Comparison of ENCODE assay signal across 13 cellular contexts in the genomic region with DNA sequence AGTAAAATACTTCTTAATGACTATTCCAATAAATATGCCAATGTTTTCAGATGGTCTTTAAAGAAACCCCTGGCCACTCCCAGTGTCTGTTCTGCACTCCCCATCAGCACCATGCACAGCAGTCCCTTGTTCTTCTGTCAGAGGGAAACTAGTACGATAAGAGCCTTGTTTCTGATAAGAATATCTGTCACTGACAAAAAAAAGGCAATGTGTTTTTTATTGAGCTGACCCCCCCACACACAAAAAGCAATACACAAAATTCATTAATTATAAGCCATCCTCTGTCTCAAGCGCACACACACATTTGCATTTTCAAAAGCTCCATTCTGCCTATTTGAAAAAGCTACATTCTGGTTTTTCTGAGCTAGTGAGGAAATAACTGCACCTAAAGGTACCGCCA.
DNase-seq lines count a peak whose midpoint lies in the region; ATAC-seq and TF ChIP-seq lines count a peak whose summit lies in the region.
"Had no signal": no experiment of that assay in that cellular context is flagged by ENCODE, and none has a peak within 500 bp of the region (broad histone marks: within the 10 kb centered on the region; RNA-seq: fewer than 3 reads in every experiment).

No MANE protein-coding gene starts in this region.

- H3K4me3 ChIP-seq in SK-N-SH (ENCODE audit: low read depth in 2 of 2, low read length in 1 of 2): no peak overlapping the region
- H3K4me3 ChIP-seq: BLaER1 had no signal

- H3K36me3 ChIP-seq in SK-N-SH (replicated peaks in 1 of 2; ENCODE audit: control insufficient read depth in 1 of 2, insufficient read depth in 2 of 2, low read length in 1 of 2): no peaks in the 10 kb centered on the region
- H3K36me3 ChIP-seq: BLaER1 had no signal

- DNase-seq in SK-N-SH (peak; percentile 30), globus pallidus (ENCODE audit: low spot score) (peak; percentile 88), pons (ENCODE audit: low spot score) (peak; percentile 93), Right ventricle myocardium superior (no peak), amniotic stem cell (lab: John Stamatoyannopoulos, UW) (no peak), NCI-H226 (no peak)
- DNase-seq: Caco-2; CD8-positive, alpha-beta memory T cell; DMS53; HCEC 1CT had no signal

- H3K9me3 ChIP-seq in SK-N-SH: peaks cover 3% of the 10 kb centered on the region; the same call in 1 of the 2 replicates

- H3K27ac ChIP-seq in SK-N-SH (ENCODE audit: low read depth in 2 of 2, low read length in 1 of 2): peak overlapping the region in 1 of 2 experiments; percentile 23; a peak in 1 of 4 replicates
- H3K27ac ChIP-seq: 22Rv1, BLaER1 had no signal

- TF ChIP-seq EP300 in SK-N-SH (IDR thresholded peaks at IDR 0.05; ENCODE audit: borderline replicate concordance in 1 of 2, low read depth in 1 of 2, low read length in 1 of 2): no peak

- WGBS in SK-N-SH (ENCODE audit: low lambda C conversion rate): 86% methylated on average over 3 of the region's 3 CpGs

- POLR2A ChIA-PET in SK-N-SH (lab: Yijun Ruan, JAX): no interaction called here

- no peak for ATAC-seq in SK-N-SH treated with all-trans-retinoic acid at 6 μM for 48 hours
- ATAC-seq in Right ventricle myocardium superior (ENCODE audit: poor library complexity): no peak

- intact Hi-C loops in Right ventricle myocardium superior (cut with DNase I): no loop called here

- no peak overlapping the region for H2AFZ ChIP-seq in SK-N-SH (ENCODE audit: low read depth)

- CTCF ChIA-PET in SK-N-SH (lab: Yijun Ruan, JAX): interaction anchor here (0.7 to 1.4 kb wide), 3 partner anchors 11 to 19 kb away, joined by 3 to 4 read pairs (median 3); no protein-coding TSS in a partner anchor

- no peaks in the 10 kb centered on the region for H3K9me2 ChIP-seq in SK-N-SH

- no peak overlapping the region for H3K9ac ChIP-seq in SK-N-SH
- H3K9ac ChIP-seq: BLaER1 had no signal

- H3F3A ChIP-seq in SK-N-SH (replicated peaks; ENCODE audit: insufficient read depth): peaks cover 11% of the 10 kb centered on the region

- peaks cover under 1 to 15% of the 10 kb centered on the region in 2 experiments; a peak in 2 of 4 replicates for H3K4me1 ChIP-seq in SK-N-SH (ENCODE audit: control insufficient read depth in 1 of 2, insufficient read depth in 2 of 2, low read depth in 1 of 2, low read length in 1 of 2)
- H3K4me1 ChIP-seq: BLaER1 had no signal

- H3K4me2 ChIP-seq in SK-N-SH: no peak overlapping the region
- H3K4me2 ChIP-seq: BLaER1 had no signal

- no peak for TF ChIP-seq CTCF in SK-N-SH (IDR thresholded peaks at IDR 0.05)

- H4K20me1 ChIP-seq in SK-N-SH (ENCODE audit: insufficient read depth): no peaks in the 10 kb centered on the region
- H4K20me1 ChIP-seq: BLaER1 had no signal

- peak; percentile 4; the same call in 1 of the 2 replicates for TF ChIP-seq RAD21 in SK-N-SH (IDR thresholded peaks at IDR 0.05; ENCODE audit: low read length)

- no peaks in the 10 kb centered on the region for H3K27me3 ChIP-seq in SK-N-SH (ENCODE audit: insufficient read depth)
- H3K27me3 ChIP-seq: BLaER1 had no signal

- H3K79me2 ChIP-seq in SK-N-SH (ENCODE audit: insufficient read depth): no peaks in the 10 kb centered on the region

TF ChIP-seq in SK-N-SH, 30 proteins besides CTCF, POLR2A, EP300 and RAD21:
- TF ChIP-seq MXI1 (IDR thresholded peaks at IDR 0.05; ENCODE audit: low read depth, low read length) (no peak), GATA2 (CRISPR knock-in tag; IDR thresholded peaks at IDR 0.05) (peak; percentile 72)

TF ChIP-seq in SK-N-SH treated with all-trans-retinoic acid at 6 μM for 48 hours, 23 proteins besides CTCF, POLR2A, EP300 and RAD21:
- TF ChIP-seq ISL1 (CRISPR knock-in tag; IDR thresholded peaks at IDR 0.05) (no peak), PPARA (CRISPR knock-in tag; IDR thresholded peaks at IDR 0.05; ENCODE audit: borderline replicate concordance) (no peak), ZNF70 (CRISPR knock-in tag; IDR thresholded peaks at IDR 0.05) (no peak), CSDC2 (CRISPR knock-in tag; IDR thresholded peaks at IDR 0.05) (no peak), ZNF565 (CRISPR knock-in tag; conservative IDR thresholded peaks at IDR 0.05; ENCODE audit: low read depth) (no peak), BACH2 (CRISPR knock-in tag; IDR thresholded peaks at IDR 0.05; ENCODE audit: borderline replicate concordance) (no peak), ZC3H10 (CRISPR knock-in tag; IDR thresholded peaks at IDR 0.05) (no peak), RARB (CRISPR knock-in tag; IDR thresholded peaks at IDR 0.05) (no peak), ESRRG (CRISPR knock-in tag; IDR thresholded peaks at IDR 0.05) (no peak)
- TF ChIP-seq, protein P1, sequence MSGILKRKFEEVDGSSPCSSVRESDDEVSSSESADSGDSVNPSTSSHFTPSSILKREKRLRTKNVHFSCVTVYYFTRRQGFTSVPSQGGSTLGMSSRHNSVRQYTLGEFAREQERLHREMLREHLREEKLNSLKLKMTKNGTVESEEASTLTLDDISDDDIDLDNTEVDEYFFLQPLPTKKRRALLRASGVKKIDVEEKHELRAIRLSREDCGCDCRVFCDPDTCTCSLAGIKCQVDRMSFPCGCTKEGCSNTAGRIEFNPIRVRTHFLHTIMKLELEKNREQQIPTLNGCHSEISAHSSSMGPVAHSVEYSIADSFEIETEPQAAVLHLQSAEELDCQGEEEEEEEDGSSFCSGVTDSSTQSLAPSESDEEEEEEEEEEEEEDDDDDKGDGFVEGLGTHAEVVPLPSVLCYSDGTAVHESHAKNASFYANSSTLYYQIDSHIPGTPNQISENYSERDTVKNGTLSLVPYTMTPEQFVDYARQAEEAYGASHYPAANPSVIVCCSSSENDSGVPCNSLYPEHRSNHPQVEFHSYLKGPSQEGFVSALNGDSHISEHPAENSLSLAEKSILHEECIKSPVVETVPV (CRISPR knock-in tag; IDR thresholded peaks at IDR 0.05): no peak
- TF ChIP-seq, protein P2, sequence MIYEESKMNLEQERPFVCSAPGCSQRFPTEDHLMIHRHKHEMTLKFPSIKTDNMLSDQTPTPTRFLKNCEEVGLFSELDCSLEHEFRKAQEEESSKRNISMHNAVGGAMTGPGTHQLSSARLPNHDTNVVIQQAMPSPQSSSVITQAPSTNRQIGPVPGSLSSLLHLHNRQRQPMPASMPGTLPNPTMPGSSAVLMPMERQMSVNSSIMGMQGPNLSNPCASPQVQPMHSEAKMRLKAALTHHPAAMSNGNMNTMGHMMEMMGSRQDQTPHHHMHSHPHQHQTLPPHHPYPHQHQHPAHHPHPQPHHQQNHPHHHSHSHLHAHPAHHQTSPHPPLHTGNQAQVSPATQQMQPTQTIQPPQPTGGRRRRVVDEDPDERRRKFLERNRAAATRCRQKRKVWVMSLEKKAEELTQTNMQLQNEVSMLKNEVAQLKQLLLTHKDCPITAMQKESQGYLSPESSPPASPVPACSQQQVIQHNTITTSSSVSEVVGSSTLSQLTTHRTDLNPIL (CRISPR knock-in tag; IDR thresholded peaks at IDR 0.05; ENCODE audit: low read depth): no peak

Comparison
In these comparisons a context has a peak if more than half of its experiments do, and no peak if none do; other contexts are left out.
1. DNase-seq: peak in SK-N-SH (single experiment), globus pallidus (single experiment) and pons (single experiment); none in Right ventricle myocardium superior (single experiment), amniotic stem cell (single experiment) and NCI-H226 (single experiment).